Comparison of ENCODE assay signal across 19 cellular contexts in the genomic region with DNA sequence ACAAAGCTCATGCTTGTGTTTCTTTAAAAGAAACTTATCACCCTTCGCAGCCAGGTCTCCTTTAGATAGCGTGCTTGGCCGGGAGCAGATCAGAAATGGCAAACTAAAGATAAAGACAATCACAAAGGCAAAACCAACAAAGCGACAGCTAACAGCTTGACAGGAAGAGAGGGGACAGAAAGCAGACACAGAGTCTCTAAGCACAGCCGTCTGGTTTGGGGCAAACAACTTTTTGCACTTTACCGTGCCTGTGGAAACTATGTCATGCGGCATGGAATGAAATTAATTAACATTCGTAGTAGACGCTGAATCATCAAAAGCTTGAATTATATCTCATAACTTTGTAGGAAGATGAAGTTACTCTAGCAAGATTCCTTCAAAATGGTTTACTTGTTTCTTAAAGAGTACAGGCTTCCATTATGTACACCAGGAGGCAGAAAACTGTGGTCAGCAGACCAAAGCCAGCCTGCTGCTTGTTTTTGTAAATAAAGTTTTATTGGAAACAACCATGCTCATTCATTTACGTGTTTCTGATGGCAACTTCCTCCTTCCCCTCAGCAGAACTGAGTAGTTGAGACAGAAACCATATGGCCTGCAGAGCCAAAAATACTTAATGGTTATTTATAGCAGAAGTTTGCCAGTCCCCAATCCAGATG.
DNase-seq lines count a peak whose midpoint lies in the region; ATAC-seq, FAIRE-seq and TF ChIP-seq lines count a peak whose summit lies in the region.
"Had no signal": no experiment of that assay in that cellular context is flagged by ENCODE, and none has a peak within 500 bp of the region (broad histone marks: within the 10 kb centered on the region; RNA-seq: fewer than 3 reads in every experiment).

No MANE protein-coding gene starts in this region.

- H3K4me3 ChIP-seq in fibroblast of the aortic adventitia (ENCODE audit: low read depth, low read length) (no peak overlapping the region), kidney (ENCODE audit: low read length in 2 of 2) (no peak overlapping the region)
- H3K4me3 ChIP-seq: esophagus muscularis mucosa had no signal

- H3K27ac Mint-ChIP-seq in natural killer cell treated with Interleukin-12 subunit alpha and Interleukin-12 subunit beta and Interleukin-15 and Interleukin-18, amount 100 ng/mL, for 72 hours: no peak overlapping the region
- H3K27ac Mint-ChIP-seq in natural killer cell (peak overlapping the region in 1 of 2 donors; percentile 32), type B pancreatic cell (peak overlapping the region; percentile 48)

- DNase-seq in natural killer cell treated with Interleukin-12 subunit alpha and Interleukin-12 subunit beta and Interleukin-15 and Interleukin-18, amount 100 ng/mL, for 72 hours (ENCODE audit: low spot score): no peak
- DNase-seq in natural killer cell: no peak
- DNase-seq in SIG-M5 (lab: John Stamatoyannopoulos, UW): peak; percentile 34
- peak; percentile 37 for DNase-seq in fibroblast of the aortic adventitia (ENCODE audit: low read depth)
- DNase-seq in type B pancreatic cell (ENCODE audit: extremely low spot score, unreplicated experiment): no peak
- DNase-seq in kidney: no peak
- no peak for DNase-seq in DMS114 treated with DMSO at 0.1 percent for 48 hours (lab: John Stamatoyannopoulos, UW; ENCODE audit: unreplicated experiment)
- DNase-seq in G401 (ENCODE audit: low spot score): no peak
- DNase-seq: activated CD4-positive, alpha-beta T cell treated with anti-CD3 and anti-CD28 coated beads for 4 hours; activated gamma-delta T cell treated with Interleukin-2 at 50 U/mL for 16 hours; AML-193; NCI-H446; retina; SHP77; stimulated activated CD4-positive, alpha-beta T cell treated with anti-CD3 and anti-CD28 coated beads, Interleukin-4, amount 100 ng/mL, for 24 hours; stimulated activated naive CD4-positive, alpha-beta T cell had no signal

- no peaks in the 10 kb centered on the region for H3K9me3 ChIP-seq in kidney (ENCODE audit: control insufficient read depth in 1 of 2, low read length in 2 of 2)
- H3K9me3 ChIP-seq: esophagus muscularis mucosa had no signal

- in situ Hi-C loops in G401 (cut with HindIII; ENCODE audit: low sequenced_read_pairs): no loop called here

- H3K4me3 Mint-ChIP-seq in natural killer cell treated with Interleukin-12 subunit alpha and Interleukin-12 subunit beta and Interleukin-15 and Interleukin-18, amount 100 ng/mL, for 72 hours: peak overlapping the region; percentile 18
- H3K4me3 Mint-ChIP-seq in natural killer cell (no peak overlapping the region), type B pancreatic cell (peak overlapping the region; percentile 34)
- H3K4me3 Mint-ChIP-seq: central memory CD8-positive, alpha-beta T cell had no signal

- no peak for FAIRE-seq in kidney (lab: Jason Lieb, UNC)
- FAIRE-seq: GM18507 had no signal

- peaks cover 3 to 4% of the 10 kb centered on the region in 2 donors for H3K27me3 Mint-ChIP-seq in natural killer cell treated with Interleukin-12 subunit alpha and Interleukin-12 subunit beta and Interleukin-15 and Interleukin-18, amount 100 ng/mL, for 72 hours
- H3K27me3 Mint-ChIP-seq in natural killer cell (ENCODE audit: low read depth in 2 of 2) (peaks cover 8 to 10% of the 10 kb centered on the region in 2 donors), type B pancreatic cell (peaks cover 20% of the 10 kb centered on the region)

- peaks cover 3 to 17% of the 10 kb centered on the region in 2 donors for H3K4me1 Mint-ChIP-seq in natural killer cell treated with Interleukin-12 subunit alpha and Interleukin-12 subunit beta and Interleukin-15 and Interleukin-18, amount 100 ng/mL, for 72 hours (ENCODE audit: low read depth in 2 of 2)
- H3K4me1 Mint-ChIP-seq in natural killer cell (peaks cover 7% of the 10 kb centered on the region in 2 donors), type B pancreatic cell (ENCODE audit: unreplicated experiment) (peaks cover 27% of the 10 kb centered on the region)
- H3K4me1 Mint-ChIP-seq: central memory CD8-positive, alpha-beta T cell had no signal

- no peaks in the 10 kb centered on the region for H3K36me3 ChIP-seq in kidney (ENCODE audit: control insufficient read depth in 1 of 2, insufficient read depth in 2 of 2, low read length in 2 of 2)
- H3K36me3 ChIP-seq: esophagus muscularis mucosa had no signal

- H3K9ac ChIP-seq in kidney (ENCODE audit: low read length in 2 of 2): no peak overlapping the region

- no peak for ATAC-seq in natural killer cell treated with Interleukin-12 subunit alpha and Interleukin-12 subunit beta and Interleukin-15 and Interleukin-18, amount 100 ng/mL, for 72 hours
- no peak for ATAC-seq in natural killer cell

- intact Hi-C loops in natural killer cell (cut with micrococcal nuclease) (no loop called here), kidney (cut with DNase I) (no loop called here)

- H3K36me3 Mint-ChIP-seq in natural killer cell treated with Interleukin-12 subunit alpha and Interleukin-12 subunit beta and Interleukin-15 and Interleukin-18, amount 100 ng/mL, for 72 hours: no peaks in the 10 kb centered on the region
- H3K36me3 Mint-ChIP-seq in natural killer cell (no peaks in the 10 kb centered on the region), type B pancreatic cell (peaks cover 7% of the 10 kb centered on the region)

- no peaks in the 10 kb centered on the region for H3K9me3 Mint-ChIP-seq in natural killer cell treated with Interleukin-12 subunit alpha and Interleukin-12 subunit beta and Interleukin-15 and Interleukin-18, amount 100 ng/mL, for 72 hours
- H3K9me3 Mint-ChIP-seq in natural killer cell (no peaks in the 10 kb centered on the region), type B pancreatic cell (no peaks in the 10 kb centered on the region)
- H3K9me3 Mint-ChIP-seq: central memory CD8-positive, alpha-beta T cell had no signal

- H3K27ac ChIP-seq in kidney (ENCODE audit: low read depth in 2 of 2, low read length in 2 of 2): no peak overlapping the region
- H3K27ac ChIP-seq: esophagus muscularis mucosa had no signal

- peaks cover 0 to 4% of the 10 kb centered on the region in 2 donors for H3K4me1 ChIP-seq in kidney (ENCODE audit: control insufficient read depth in 1 of 2, insufficient read depth in 1 of 2, low read depth in 1 of 2, low read length in 2 of 2)
- H3K4me1 ChIP-seq: esophagus muscularis mucosa had no signal

- TF ChIP-seq CTCF in natural killer cell (IDR thresholded peaks at IDR 0.05) (no peak), fibroblast of the aortic adventitia (IDR thresholded peaks at IDR 0.05; ENCODE audit: insufficient read depth, low read length) (no peak), type B pancreatic cell (conservative IDR thresholded peaks at IDR 0.05) (peak; percentile 17), kidney (IDR thresholded peaks at IDR 0.05; ENCODE audit: borderline replicate concordance, extremely low read depth, insufficient read depth) (no peak)

Comparison
In these comparisons a context has a peak if more than half of its experiments do, and no peak if none do; other contexts are left out.
1. DNase-seq: peak in SIG-M5 (single experiment) and fibroblast of the aortic adventitia (single experiment); none in natural killer cell treated with Interleukin-12 subunit alpha and Interleukin-12 subunit beta and Interleukin-15 and Interleukin-18, amount 100 ng/mL, for 72 hours (single experiment), natural killer cell (single experiment), type B pancreatic cell (single experiment), kidney (single experiment), DMS114 treated with DMSO at 0.1 percent for 48 hours (single experiment) and G401 (single experiment).